ENCODE assay signal across 28 cellular contexts in the genomic region with DNA sequence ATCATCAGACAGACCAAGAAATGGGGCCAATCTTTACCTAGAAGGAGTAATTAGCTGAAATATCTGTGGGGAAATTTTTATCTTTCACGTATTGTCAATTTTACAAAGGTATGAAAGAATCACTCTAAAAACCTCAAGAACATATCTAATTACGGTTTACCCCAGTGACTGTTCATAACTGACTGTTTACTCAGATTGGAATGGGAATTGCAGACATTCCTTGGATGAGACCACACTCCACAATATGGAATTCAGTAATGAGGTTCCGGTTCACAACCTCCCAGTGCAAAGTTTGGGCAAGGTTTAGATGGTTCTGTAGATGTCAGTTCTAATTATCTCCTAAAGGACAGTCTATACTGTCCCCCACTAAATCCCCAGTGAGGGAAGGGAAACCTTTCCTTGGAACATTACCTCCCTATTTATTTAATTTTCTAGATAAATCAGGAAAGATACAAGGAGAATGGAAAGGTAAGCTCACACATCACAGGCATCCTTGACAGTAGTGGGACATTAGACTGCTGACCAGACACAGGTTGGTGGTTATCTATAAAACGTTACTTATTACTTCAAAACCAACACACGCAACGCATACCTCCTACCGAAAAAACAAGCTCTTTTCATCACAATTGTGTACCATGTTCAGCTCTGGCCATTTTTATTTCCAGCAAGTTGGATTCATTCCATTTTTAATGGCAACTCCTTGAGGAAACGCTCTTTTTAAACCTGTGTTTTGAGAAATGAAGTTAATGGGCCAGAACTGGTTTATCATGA.
A peak's percentile ranks its signal among the peaks of the same experiment; 100 is the strongest.
DNase-seq lines count a peak whose midpoint lies in the region; ATAC-seq and TF ChIP-seq lines count a peak whose summit lies in the region.
"Had no signal": no experiment of that assay in that cellular context is flagged by ENCODE, and none has a peak within 500 bp of the region (broad histone marks: within the 10 kb centered on the region; RNA-seq: fewer than 3 reads in every experiment).

No MANE protein-coding gene starts in this region.

- CTCF ChIA-PET in activated naive CD4-positive, alpha-beta T cell treated with anti-CD3 and anti-CD28 coated beads for 36 hours (lab: Charles Lee), result interaction anchor here (0.6 kb wide), 1 partner anchor 816 kb away, joined by 3 read pairs; no protein-coding TSS in a partner anchor

- no peaks in the 10 kb centered on the region for H3K36me3 ChIP-seq in H7 (replicated peaks; ENCODE audit: control insufficient read depth, insufficient read depth, low read length)
- H3K36me3 ChIP-seq: transverse colon had no signal

- in situ Hi-C loops in astrocyte of the spinal cord (cut with HindIII; ENCODE audit: low sequenced_read_pairs), result no loop called here

- no peaks in the 10 kb centered on the region for H3K27me3 ChIP-seq in H7 (ENCODE audit: control insufficient read depth, insufficient read depth, low read length)
- H3K27me3 ChIP-seq: esophagus muscularis mucosa, transverse colon had no signal

- H3K36me3 Mint-ChIP-seq in nephron progenitor cell (ENCODE audit: low read depth), result peaks cover 23% of the 10 kb centered on the region
- H3K36me3 Mint-ChIP-seq in activated naive CD4-positive, alpha-beta T cell treated with anti-CD3 and anti-CD28 coated beads for 36 hours (ENCODE audit: low read depth), result no peaks in the 10 kb centered on the region

- intact Hi-C loops in activated naive CD4-positive, alpha-beta T cell treated with anti-CD3 and anti-CD28 coated beads for 36 hours (cut with micrococcal nuclease), result no loop called here

- no peaks in the 10 kb centered on the region for H3K9me3 Mint-ChIP-seq in nephron progenitor cell
- no peaks in the 10 kb centered on the region for H3K9me3 Mint-ChIP-seq in activated naive CD4-positive, alpha-beta T cell treated with anti-CD3 and anti-CD28 coated beads for 36 hours
- H3K9me3 Mint-ChIP-seq: activated CD4-positive, alpha-beta memory T cell treated with anti-CD3 and anti-CD28 coated beads, Interleukin-2, amount 10 ng/mL, durations not matched to agents 7 days and 5 days; mesothelial cell of epicardium; nephron; stimulated activated naive CD8-positive, alpha-beta T cell treated with anti-CD3 and anti-CD28 coated beads, Interleukin-15, Interleukin-2, amounts not matched to agents 100 ng/mL and 50 ng/mL, for 24 hours had no signal

- DNase-seq in Daoy (ENCODE audit: low read depth) (peak; percentile 68), LoVo (ENCODE audit: low spot score) (peak; percentile 9), astrocyte of the spinal cord (ENCODE audit: low read depth, low spot score) (peak; percentile 38), nephron progenitor cell (no peak), H7 (no peak)
- DNase-seq in activated naive CD4-positive, alpha-beta T cell treated with anti-CD3 and anti-CD28 coated beads for 36 hours, result no peak
- DNase-seq: activated CD4-positive, alpha-beta memory T cell treated with anti-CD3 and anti-CD28 coated beads, Interleukin-2, amount 10 ng/mL, durations not matched to agents 7 days and 5 days; activated CD4-positive, CD25-positive, alpha-beta regulatory T cell; activated T-cell treated with anti-CD3 and anti-CD28 coated beads, Interleukin-2, amount 50 U/mL, for 1 hour; Calu3; effector CD4-positive, alpha-beta T cell; glutamatergic neuron; left colon; NCI-H2029 treated with DMSO at 0.1 percent for 48 hours; stimulated activated CD4-positive, alpha-beta T cell treated with anti-CD3 and anti-CD28 coated beads, Interleukin-2, amount 100 ng/mL, for 48 hours; transverse colon had no signal

- no peak for ATAC-seq in GM19324 (IDR thresholded peaks at IDR 0.05; ENCODE audit: low FRiP score, unreplicated experiment)
- no peak for ATAC-seq in HG03469 (IDR thresholded peaks at IDR 0.05; ENCODE audit: unreplicated experiment)
- ATAC-seq: K562, left colon, Panc1 had no signal

- H3K27ac Mint-ChIP-seq in nephron progenitor cell, result peak overlapping the region; percentile 55
- no peak overlapping the region for H3K27ac Mint-ChIP-seq in activated naive CD4-positive, alpha-beta T cell treated with anti-CD3 and anti-CD28 coated beads for 36 hours
- H3K27ac Mint-ChIP-seq: activated CD4-positive, alpha-beta memory T cell treated with anti-CD3 and anti-CD28 coated beads, Interleukin-2, amount 10 ng/mL, durations not matched to agents 7 days and 5 days; B cell; mesothelial cell of epicardium; progenitor cell of endocrine pancreas; stimulated activated naive CD8-positive, alpha-beta T cell treated with anti-CD3 and anti-CD28 coated beads, Interleukin-15, Interleukin-2, amounts not matched to agents 100 ng/mL and 50 ng/mL, for 24 hours had no signal

- H3K4me3 ChIP-seq in astrocyte of the spinal cord (ENCODE audit: low read depth, low read length) (no peak overlapping the region), H7 (ENCODE audit: insufficient read depth, low read depth, low read length) (no peak overlapping the region)
- H3K4me3 ChIP-seq: esophagus muscularis mucosa, K562, SK-N-MC, smooth muscle cell, transverse colon had no signal

- H3K4me3 Mint-ChIP-seq in nephron progenitor cell, result no peak overlapping the region
- H3K4me3 Mint-ChIP-seq in activated naive CD4-positive, alpha-beta T cell treated with anti-CD3 and anti-CD28 coated beads for 36 hours, result no peak overlapping the region
- H3K4me3 Mint-ChIP-seq: activated CD4-positive, alpha-beta memory T cell treated with anti-CD3 and anti-CD28 coated beads, Interleukin-2, amount 10 ng/mL, durations not matched to agents 7 days and 5 days; B cell; mesothelial cell of epicardium; nephron; stimulated activated naive CD8-positive, alpha-beta T cell treated with anti-CD3 and anti-CD28 coated beads, Interleukin-15, Interleukin-2, amounts not matched to agents 100 ng/mL and 50 ng/mL, for 24 hours had no signal

- peaks cover 7% of the 10 kb centered on the region for H3K27me3 Mint-ChIP-seq in nephron progenitor cell (ENCODE audit: low read depth, poor library complexity)
- peaks cover 25% of the 10 kb centered on the region for H3K27me3 Mint-ChIP-seq in activated naive CD4-positive, alpha-beta T cell treated with anti-CD3 and anti-CD28 coated beads for 36 hours (ENCODE audit: low read depth)

- H3K4me1 Mint-ChIP-seq in nephron progenitor cell, result peaks cover 75% of the 10 kb centered on the region
- no peaks in the 10 kb centered on the region for H3K4me1 Mint-ChIP-seq in activated naive CD4-positive, alpha-beta T cell treated with anti-CD3 and anti-CD28 coated beads for 36 hours (ENCODE audit: low read depth)
- H3K4me1 Mint-ChIP-seq: activated CD4-positive, alpha-beta memory T cell treated with anti-CD3 and anti-CD28 coated beads, Interleukin-2, amount 10 ng/mL, durations not matched to agents 7 days and 5 days; B cell had no signal

- TF ChIP-seq CTCF in astrocyte of the spinal cord (IDR thresholded peaks at IDR 0.05; ENCODE audit: low read depth, low read length) (no peak), nephron progenitor cell (IDR thresholded peaks at IDR 0.05) (no peak)

Comparison
In these comparisons a context has a peak if more than half of its experiments do, and no peak if none do; other contexts are left out.
1. DNase-seq: peak in Daoy (single experiment), LoVo (single experiment) and astrocyte of the spinal cord (single experiment); none in nephron progenitor cell (single experiment), H7 (single experiment) and activated naive CD4-positive, alpha-beta T cell treated with anti-CD3 and anti-CD28 coated beads for 36 hours (single experiment).